In the genomic region with DNA sequence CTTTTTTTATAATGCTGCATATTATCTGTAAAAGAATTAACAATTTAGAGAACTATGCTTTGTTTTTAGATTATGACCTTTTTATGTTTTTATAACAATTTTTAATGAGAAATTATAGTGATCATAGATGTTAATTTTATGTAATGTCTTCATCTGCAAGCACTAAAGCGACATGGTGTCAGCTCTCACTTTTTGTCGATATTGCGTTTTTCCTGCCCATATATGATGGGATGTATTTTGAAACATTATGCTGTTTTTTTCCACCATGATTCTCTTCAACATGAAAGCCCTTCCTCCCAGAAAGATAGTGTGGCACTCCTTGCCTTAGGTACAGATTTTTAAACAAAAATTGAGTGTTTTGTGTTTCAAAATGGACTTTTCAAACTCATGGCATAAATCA, we compare ENCODE assay signal across 2 cellular contexts.
TF ChIP-seq lines count a peak whose summit lies in the region.

No MANE protein-coding gene starts in this region.

TF ChIP-seq in HepG2, 621 proteins besides CTCF, POLR2A, EP300 and RAD21:
- peak; percentile 74 to 77 for TF ChIP-seq MAFK (conservative IDR thresholded peaks at IDR 0.05 in 1 of 2, IDR thresholded peaks at IDR 0.05 in 1 of 2; ENCODE audit: low read length in 2 of 2)
- TF ChIP-seq MAFF (IDR thresholded peaks at IDR 0.05; ENCODE audit: low read depth, low read length), result peak; percentile 74
- TF ChIP-seq, protein P1, sequence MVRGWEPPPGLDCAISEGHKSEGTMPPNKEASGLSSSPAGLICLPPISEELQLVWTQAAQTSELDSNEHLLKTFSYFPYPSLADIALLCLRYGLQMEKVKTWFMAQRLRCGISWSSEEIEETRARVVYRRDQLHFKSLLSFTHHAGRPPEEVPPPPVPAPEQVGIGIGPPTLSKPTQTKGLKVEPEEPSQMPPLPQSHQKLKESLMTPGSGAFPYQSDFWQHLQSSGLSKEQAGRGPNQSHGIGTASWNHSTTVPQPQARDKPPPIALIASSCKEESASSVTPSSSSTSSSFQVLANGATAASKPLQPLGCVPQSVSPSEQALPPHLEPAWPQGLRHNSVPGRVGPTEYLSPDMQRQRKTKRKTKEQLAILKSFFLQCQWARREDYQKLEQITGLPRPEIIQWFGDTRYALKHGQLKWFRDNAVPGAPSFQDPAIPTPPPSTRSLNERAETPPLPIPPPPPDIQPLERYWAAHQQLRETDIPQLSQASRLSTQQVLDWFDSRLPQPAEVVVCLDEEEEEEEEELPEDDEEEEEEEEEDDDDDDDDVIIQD (CRISPR knock-in tag; IDR thresholded peaks at IDR 0.05; ENCODE audit: low read depth), result no peak

TF ChIP-seq in GM12878, 131 proteins besides CTCF, POLR2A, EP300 and RAD21:
- no peak for TF ChIP-seq FOS (IDR thresholded peaks at IDR 0.05; ENCODE audit: borderline replicate concordance, extremely low read depth, insufficient read length)
- no peak for TF ChIP-seq ETV6 (conservative IDR thresholded peaks at IDR 0.05 in 1 of 2, IDR thresholded peaks at IDR 0.05 in 1 of 2; ENCODE audit: borderline replicate concordance in 1 of 2, low read depth in 1 of 2)
- TF ChIP-seq, protein P2, sequence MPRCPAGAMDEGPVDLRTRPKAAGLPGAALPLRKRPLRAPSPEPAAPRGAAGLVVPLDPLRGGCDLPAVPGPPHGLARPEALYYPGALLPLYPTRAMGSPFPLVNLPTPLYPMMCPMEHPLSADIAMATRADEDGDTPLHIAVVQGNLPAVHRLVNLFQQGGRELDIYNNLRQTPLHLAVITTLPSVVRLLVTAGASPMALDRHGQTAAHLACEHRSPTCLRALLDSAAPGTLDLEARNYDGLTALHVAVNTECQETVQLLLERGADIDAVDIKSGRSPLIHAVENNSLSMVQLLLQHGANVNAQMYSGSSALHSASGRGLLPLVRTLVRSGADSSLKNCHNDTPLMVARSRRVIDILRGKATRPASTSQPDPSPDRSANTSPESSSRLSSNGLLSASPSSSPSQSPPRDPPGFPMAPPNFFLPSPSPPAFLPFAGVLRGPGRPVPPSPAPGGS (IDR thresholded peaks at IDR 0.05; ENCODE audit: borderline replicate concordance, insufficient read depth, low read depth, low read length, poor library complexity, severe bottlenecking), result no peak
- no peak for TF ChIP-seq KAT2A (conservative IDR thresholded peaks at IDR 0.05; ENCODE audit: control insufficient read depth, low read depth, low read length)
- no peak for TF ChIP-seq SMARCA5 (IDR thresholded peaks at IDR 0.05)
- no peak for TF ChIP-seq ATF7 (IDR thresholded peaks at IDR 0.05; ENCODE audit: low read depth)
- TF ChIP-seq ZNF622 (IDR thresholded peaks at IDR 0.05), result no peak
- no peak for TF ChIP-seq IKZF1 (conservative IDR thresholded peaks at IDR 0.05)
- TF ChIP-seq POLR2AphosphoS5 (IDR thresholded peaks at IDR 0.05; ENCODE audit: low read length), result no peak
- TF ChIP-seq TCF3 (IDR thresholded peaks at IDR 0.05; ENCODE audit: borderline replicate concordance, insufficient read depth, low read depth, low read length), result no peak
- TF ChIP-seq SIN3A (IDR thresholded peaks at IDR 0.05; ENCODE audit: low read depth, low read length), result no peak
